ENCODE assay signal across 8 cellular contexts in the genomic region with DNA sequence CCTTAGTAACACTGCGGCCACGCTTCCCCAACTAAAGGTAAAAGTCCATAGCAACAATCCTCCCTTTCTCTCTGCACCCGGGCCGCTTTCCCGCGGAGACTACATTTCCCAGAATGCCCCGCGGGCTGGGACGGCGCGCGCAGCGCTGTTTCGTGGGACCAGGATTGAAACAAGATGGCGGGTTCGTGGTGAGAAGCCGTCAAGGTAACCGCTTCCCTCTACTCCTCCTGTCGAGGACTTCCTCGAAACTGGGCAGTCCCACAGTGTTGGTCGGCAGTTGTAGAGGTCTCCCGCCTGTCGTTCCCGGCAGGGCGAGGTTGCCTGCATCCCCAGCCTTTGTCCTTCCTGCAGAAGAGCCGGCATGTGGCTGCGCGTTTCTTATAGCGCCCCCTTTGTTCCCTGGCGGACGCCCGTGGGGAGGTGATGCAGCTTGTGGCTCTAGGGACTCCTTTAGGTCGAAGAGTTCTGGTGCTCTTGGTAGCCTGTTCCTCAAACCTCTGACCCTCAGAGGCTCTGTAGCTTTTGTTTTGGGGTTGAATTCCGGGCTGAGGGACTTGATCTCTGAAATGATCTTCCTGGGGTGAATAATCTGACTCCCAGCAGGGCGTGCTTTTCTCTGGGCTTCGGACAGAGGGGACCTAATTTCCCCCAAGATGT. TPM values are rescaled to one million over a fixed set of nuclear protein-coding genes. Genes with fewer than 3 reads are reported as not detected.
DNase-seq lines count a peak whose midpoint lies in the region; ATAC-seq and TF ChIP-seq lines count a peak whose summit lies in the region.

Gene MRPL42, plus strand, starts transcription at position 164 of the 657 bp plus-strand sequence. CDS start 1,772 bp downstream, outside the sequence.

- peaks cover 23% of the 10 kb centered on the region for H3K4me1 ChIP-seq in CD8-positive, alpha-beta memory T cell (ENCODE audit: insufficient read depth, low read length)
- peaks cover 2 to 5% of the 10 kb centered on the region in 2 donors for H3K4me1 ChIP-seq in lung (ENCODE audit: control insufficient read depth in 2 of 2, insufficient read depth in 2 of 2, low read length in 2 of 2)

- 0 to 1% methylated on average over 36 of the region's 36 CpGs for WGBS in lung, 2 donors

- intact Hi-C loops in activated CD8-positive, alpha-beta T cell treated with anti-CD3 and anti-CD28 coated beads for 36 hours (cut with micrococcal nuclease), result no loop called here

- TF ChIP-seq CTCF in activated CD8-positive, alpha-beta T cell treated with anti-CD3 and anti-CD28 coated beads for 36 hours (IDR thresholded peaks at IDR 0.05), result peak; percentile 68
- peak; percentile 43 for TF ChIP-seq CTCF in lung (IDR thresholded peaks at IDR 0.05; ENCODE audit: control extremely low read depth, extremely low read depth)

- peak within 1 kb of the TSS; percentile 96 for H3K4me3 ChIP-seq in CD8-positive, alpha-beta memory T cell (ENCODE audit: low read length)
- peak within 1 kb of the TSS; percentile 64 for H3K4me3 ChIP-seq in lung

- H3K36me3 Mint-ChIP-seq in CD8-positive, alpha-beta memory T cell, result peaks cover 0 to 29% (median 8%) of the 10 kb centered on the region in 3 donors
- H3K36me3 Mint-ChIP-seq in activated CD8-positive, alpha-beta T cell treated with anti-CD3 and anti-CD28 coated beads for 36 hours (ENCODE audit: low read depth), result peaks cover 19% of the 10 kb centered on the region

- peak; percentile 84 to 93 (median 91) for DNase-seq in CD8-positive, alpha-beta memory T cell
- peak; percentile 95 for DNase-seq in HK-2 (ENCODE audit: unreplicated experiment)
- peak; percentile 75 for DNase-seq in NCI-H82 treated with DMSO at 0.1 percent for 48 hours (lab: John Stamatoyannopoulos, UW; ENCODE audit: unreplicated experiment)
- DNase-seq in activated CD8-positive, alpha-beta T cell treated with anti-CD3 and anti-CD28 coated beads for 36 hours, result peak; percentile 93
- DNase-seq in effector CD4-positive, alpha-beta T cell, result peak; percentile 86
- DNase-seq in lung (ENCODE audit: low spot score), result peak; percentile 94
- DNase-seq in stimulated activated CD4-positive, alpha-beta T cell treated with anti-CD3 and anti-CD28 coated beads, TNF-alpha, amount 100 ng/mL, for 4 hours (ENCODE audit: low read depth in 3 of 3), result peak; percentile 82 to 88 (median 85)

- POLR2A ChIA-PET in CD8-positive, alpha-beta memory T cell (lab: Charles Lee), result interaction anchor here (0.5 to 1.5 kb wide), 9 partner anchors 23 to 1058 kb away, joined by 3 to 6 read pairs (median 4); partner anchors contain the start of genes CRADD and EEA1
- POLR2A ChIA-PET in activated CD8-positive, alpha-beta T cell treated with anti-CD3 and anti-CD28 coated beads for 36 hours (lab: Charles Lee), result interaction anchor here (0.6 to 2.6 kb wide), 4 partner anchors 22 to 225 kb away, joined by 3 to 15 read pairs (median 4); partner anchors contain the start of gene UBE2N

- no peaks in the 10 kb centered on the region for H3K36me3 ChIP-seq in CD8-positive, alpha-beta memory T cell (ENCODE audit: insufficient read depth, low read length)
- peaks cover 4 to 6% of the 10 kb centered on the region in 2 donors for H3K36me3 ChIP-seq in lung (ENCODE audit: control insufficient read depth in 2 of 2, insufficient read depth in 2 of 2, low read length in 2 of 2)

- peak within 1 kb of the TSS; percentile 91 to 99 (median 96) for H3K27ac Mint-ChIP-seq in CD8-positive, alpha-beta memory T cell
- H3K27ac Mint-ChIP-seq in activated CD8-positive, alpha-beta T cell treated with anti-CD3 and anti-CD28 coated beads for 36 hours, result peak within 1 kb of the TSS; percentile 87

- CTCF ChIA-PET in CD8-positive, alpha-beta memory T cell (lab: Charles Lee), result interaction anchor here (0.7 to 2.8 kb wide), 11 partner anchors 9 to 635 kb away, joined by 3 to 9 read pairs (median 3); partner anchors contain the start of gene UBE2N
- CTCF ChIA-PET in activated CD8-positive, alpha-beta T cell treated with anti-CD3 and anti-CD28 coated beads for 36 hours (lab: Charles Lee), result interaction anchor here (0.6 to 3.8 kb wide), 10 partner anchors 10 to 634 kb away, joined by 3 to 17 read pairs (median 3); no protein-coding TSS in a partner anchor

- H3K27me3 ChIP-seq in CD8-positive, alpha-beta memory T cell (ENCODE audit: insufficient read depth, low read length, poor library complexity, severe bottlenecking), result no peaks in the 10 kb centered on the region
- H3K27me3 ChIP-seq in lung (ENCODE audit: control insufficient read depth, insufficient read depth), result no peaks in the 10 kb centered on the region

- H3K27ac ChIP-seq in CD8-positive, alpha-beta memory T cell (ENCODE audit: low read depth, low read length), result peak within 1 kb of the TSS; percentile 81
- peak within 1 kb of the TSS; percentile 34 to 83 for H3K27ac ChIP-seq in lung (ENCODE audit: low read depth in 1 of 2, low read length in 1 of 2)

- no peaks in the 10 kb centered on the region for H3K9me3 ChIP-seq in CD8-positive, alpha-beta memory T cell (ENCODE audit: low read length)
- H3K9me3 ChIP-seq in lung (ENCODE audit: control insufficient read depth in 2 of 2, insufficient read depth in 1 of 2, low read length in 1 of 2), result no peaks in the 10 kb centered on the region

- peaks cover 0 to 1% of the 10 kb centered on the region in 2 donors for H3K27me3 Mint-ChIP-seq in CD8-positive, alpha-beta memory T cell
- no peaks in the 10 kb centered on the region for H3K27me3 Mint-ChIP-seq in activated CD8-positive, alpha-beta T cell treated with anti-CD3 and anti-CD28 coated beads for 36 hours

- peak; percentile 89 for ATAC-seq in GM19452 (IDR thresholded peaks at IDR 0.05; ENCODE audit: unreplicated experiment)
- peak; percentile 93 for ATAC-seq in activated CD8-positive, alpha-beta T cell treated with anti-CD3 and anti-CD28 coated beads for 36 hours
- peak; percentile 99 for ATAC-seq in lung (ENCODE audit: insufficient read depth, low FRiP score)

- H3K9me3 Mint-ChIP-seq in CD8-positive, alpha-beta memory T cell, result no peaks in the 10 kb centered on the region
- no peaks in the 10 kb centered on the region for H3K9me3 Mint-ChIP-seq in activated CD8-positive, alpha-beta T cell treated with anti-CD3 and anti-CD28 coated beads for 36 hours

- peaks cover 28 to 46% (median 46%) of the 10 kb centered on the region in 3 donors for H3K4me1 Mint-ChIP-seq in CD8-positive, alpha-beta memory T cell
- peaks cover 25% of the 10 kb centered on the region for H3K4me1 Mint-ChIP-seq in activated CD8-positive, alpha-beta T cell treated with anti-CD3 and anti-CD28 coated beads for 36 hours (ENCODE audit: low read depth)

- H3K4me3 Mint-ChIP-seq in CD8-positive, alpha-beta memory T cell, result peak within 1 kb of the TSS; percentile 87 to 97 (median 93)
- H3K4me3 Mint-ChIP-seq in activated CD8-positive, alpha-beta T cell treated with anti-CD3 and anti-CD28 coated beads for 36 hours, result peak within 1 kb of the TSS; percentile 84

RNA-seq across cellular contexts. Expression of gene MRPL42, which starts in this region (rescaled TPM):
- 10 to 100 TPM; 84.1 to 87.2 TPM for total RNA-seq in CD8-positive, alpha-beta memory T cell
- 57.1 TPM for polyA plus RNA-seq in CD8-positive, alpha-beta memory T cell
- 10 to 100 TPM; 85.6 to 87.6 TPM for total RNA-seq in activated CD8-positive, alpha-beta T cell treated with anti-CD3 and anti-CD28 coated beads for 36 hours
- total RNA-seq in lung, result 10 to 100 TPM; 51.6 to 65.7 TPM
- 10 to 100 TPM; 27.5 to 35.6 TPM for polyA plus RNA-seq in lung

Comparison
In these comparisons a context has a peak if more than half of its experiments do, and no peak if none do; other contexts are left out.
1. Peak in every context shown above with its lines: DNase-seq, ATAC-seq, H3K4me3 ChIP-seq and H3K27ac ChIP-seq.